In the genomic region with DNA sequence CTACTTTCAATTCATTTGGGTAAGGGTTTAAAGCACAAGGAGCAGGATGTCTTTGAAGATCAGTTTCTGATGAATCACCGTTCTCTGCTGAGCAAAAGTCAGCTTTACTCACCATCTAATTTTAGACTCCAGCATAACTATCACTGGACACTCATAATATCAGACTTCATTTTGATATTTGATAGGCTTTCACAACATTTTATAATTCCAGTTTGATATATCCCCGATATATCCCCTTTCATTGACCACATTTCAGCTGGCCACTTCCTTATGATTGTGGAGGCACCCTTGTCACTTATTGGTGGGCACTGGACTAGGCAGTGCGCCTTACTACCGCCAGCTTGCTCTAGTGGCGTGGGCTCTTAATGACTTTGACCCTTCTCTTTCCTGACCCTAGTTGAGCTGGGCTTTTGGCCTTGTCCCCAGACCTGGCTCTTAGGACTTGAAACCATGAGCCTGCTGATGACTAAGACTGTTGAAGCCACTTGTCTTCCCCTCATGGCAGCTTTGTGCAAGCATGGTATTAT, we compare ENCODE assay signal across 9 cellular contexts. TPM values are rescaled to one million over a fixed set of nuclear protein-coding genes. Genes with fewer than 3 reads are reported as not detected.
DNase-seq lines count a peak whose midpoint lies in the region; TF ChIP-seq lines count a peak whose summit lies in the region.
"Had no signal": no experiment of that assay in that cellular context is flagged by ENCODE, and none has a peak within 500 bp of the region (broad histone marks: within the 10 kb centered on the region; RNA-seq: fewer than 3 reads in every experiment).

No MANE protein-coding gene starts in this region.

- H3K27me3 Mint-ChIP-seq in HFFc6 (ENCODE audit: insufficient read depth): peaks cover 1% of the 10 kb centered on the region; the same call in 1 of the 2 replicates

- H3K9me3 Mint-ChIP-seq in HFFc6: no peaks in the 10 kb centered on the region

- peaks cover 45% of the 10 kb centered on the region for H3K4me1 Mint-ChIP-seq in HFFc6 (ENCODE audit: low read depth)

- TF ChIP-seq CTCF in HFFc6 (IDR thresholded peaks at IDR 0.05) (no peak), kidney epithelial cell (IDR thresholded peaks at IDR 0.05; ENCODE audit: insufficient read depth, low read length, poor library complexity, severe bottlenecking) (no peak)

- no peak overlapping the region for H3K4me3 ChIP-seq in kidney epithelial cell (ENCODE audit: low read depth, low read length)

- H3K36me3 Mint-ChIP-seq in HFFc6 (ENCODE audit: low read depth): peaks cover 4% of the 10 kb centered on the region; the same call in 1 of the 2 replicates

- H3K27me3 ChIP-seq in kidney epithelial cell (ENCODE audit: control insufficient read depth, insufficient read depth, low read length): no peaks in the 10 kb centered on the region

- H3K36me3 ChIP-seq in kidney epithelial cell (ENCODE audit: control insufficient read depth, insufficient read depth, low read length): no peaks in the 10 kb centered on the region

- peak overlapping the region; percentile 34 for H3K27ac ChIP-seq in angular gyrus (ENCODE audit: low read depth, low read length)

- peak overlapping the region; percentile 58 for H3K4me3 Mint-ChIP-seq in HFFc6

- peak; percentile 80 for DNase-seq in AG08395 (ENCODE audit: low spot score)
- DNase-seq in HFFc6: peak; percentile 86
- peak; percentile 61 for DNase-seq in kidney epithelial cell (ENCODE audit: low read depth)
- DNase-seq in DMS153 (lab: John Stamatoyannopoulos, UW): no peak
- no peak for DNase-seq in NCI-H1694 (lab: John Stamatoyannopoulos, UW)
- no peak for DNase-seq in mucosa of gallbladder (ENCODE audit: low spot score)
- no peak for DNase-seq in NCI-H774 (lab: John Stamatoyannopoulos, UW)
- DNase-seq: activated effector memory CD4-positive, alpha-beta T cell treated with Interleukin-2 at 50 U/mL for 16 hours had no signal

- peak overlapping the region; percentile 85 for H3K27ac Mint-ChIP-seq in HFFc6

RNA-seq across cellular contexts. Expression of a gene that starts 46.8 kb away (rescaled TPM):
- 10 to 100 TPM; 11.6 to 16.7 (median 12.5) TPM for total RNA-seq in HFFc6 (2021; fragmentation: NEBNext Ultra II Directional; extraction: Animal tissue kit (Norgen Biotek cat#: 25700))
- total RNA-seq in kidney epithelial cell: 125 and 176 TPM in 2 replicates
- 382 TPM for total RNA-seq in mucosa of gallbladder

Comparison
In these comparisons a context has a peak if more than half of its experiments do, and no peak if none do; other contexts are left out.
1. DNase-seq: peak in AG08395 (single experiment), HFFc6 (single experiment) and kidney epithelial cell (single experiment); none in DMS153 (single experiment), NCI-H1694 (single experiment), mucosa of gallbladder (single experiment) and NCI-H774 (single experiment).